ENCODE assay signal across 8 cellular contexts in genomic region chr9:5629312-5630037, GRCh38.
A peak's percentile ranks its signal among the peaks of the same experiment; 100 is the strongest.
DNase-seq lines count a peak whose midpoint lies in the region; ATAC-seq and TF ChIP-seq lines count a peak whose summit lies in the region.

No MANE protein-coding gene starts in this region.

- ATAC-seq in GM21447 (IDR thresholded peaks at IDR 0.05; ENCODE audit: unreplicated experiment) = peak; percentile 3

- peak; percentile 28 for DNase-seq in DMS53 treated with DMSO at 0.1 percent for 48 hours (lab: John Stamatoyannopoulos, UW; ENCODE audit: unreplicated experiment)
- DNase-seq in KG1 (lab: John Stamatoyannopoulos, UW) = peak; percentile 38
- peak; percentile 38 for DNase-seq in choroid plexus epithelial cell (ENCODE audit: low read depth)
- DNase-seq in left kidney (ENCODE audit: low read depth, low spot score) = peak; percentile 75
- peak; percentile 48 for DNase-seq in stimulated activated CD4-positive, alpha-beta T cell treated with anti-CD3 and anti-CD28 coated beads, Interleukin-4, amount 100 ng/mL, for 1 hour
- DNase-seq in NCI-H2029 treated with DMSO at 0.1 percent for 48 hours (lab: John Stamatoyannopoulos, UW) = no peak

- H3K4me3 ChIP-seq in WI38 (ENCODE audit: low read depth, low read length) (peak overlapping the region; percentile 94), choroid plexus epithelial cell (ENCODE audit: low read depth, low read length) (peak overlapping the region; percentile 84)

- TF ChIP-seq CTCF in WI38 (IDR thresholded peaks at IDR 0.05; ENCODE audit: low read depth, low read length) (no peak), choroid plexus epithelial cell (conservative IDR thresholded peaks at IDR 0.05; ENCODE audit: low read depth, low read length) (no peak)
